ENCODE assay signal across 21 cellular contexts in genomic region chr15:95679847-95680582, GRCh38.
"Had no signal": no experiment of that assay in that cellular context is flagged by ENCODE, and none has a peak within 500 bp of the region (broad histone marks: within the 10 kb centered on the region; RNA-seq: fewer than 3 reads in every experiment).

No MANE protein-coding gene starts in this region.

- H3K4me3 ChIP-seq: K562, SJSA1, SK-N-MC had no signal

- H3K27me3 ChIP-seq: SJSA1 had no signal

- H3K27ac ChIP-seq: KMS-11, SJSA1, SK-N-MC had no signal

- H3K4me1 ChIP-seq: SJSA1 had no signal

- H3K36me3 ChIP-seq: SJSA1 had no signal

- DNase-seq: Kasumi-1, MV-4-11, NCI-H1048, NCI-H1105, NCI-H1417, NCI-H1436 treated with DMSO at 0.1 percent for 48 hours, NCI-H1694, NCI-H187 treated with DMSO at 0.1 percent for 48 hours, NCI-H2029 treated with DMSO at 0.1 percent for 48 hours, NCI-H446, NCI-H510A, NCI-H524 treated with DMSO at 0.1 percent for 48 hours, NCI-H69, NCI-H774, Right ventricle myocardium superior, RPMI8226, SIG-M5 had no signal

- ATAC-seq: K562 had no signal

- H3K9me3 ChIP-seq: SJSA1 had no signal
